ENCODE assay signal across 8 cellular contexts in the genomic region with DNA sequence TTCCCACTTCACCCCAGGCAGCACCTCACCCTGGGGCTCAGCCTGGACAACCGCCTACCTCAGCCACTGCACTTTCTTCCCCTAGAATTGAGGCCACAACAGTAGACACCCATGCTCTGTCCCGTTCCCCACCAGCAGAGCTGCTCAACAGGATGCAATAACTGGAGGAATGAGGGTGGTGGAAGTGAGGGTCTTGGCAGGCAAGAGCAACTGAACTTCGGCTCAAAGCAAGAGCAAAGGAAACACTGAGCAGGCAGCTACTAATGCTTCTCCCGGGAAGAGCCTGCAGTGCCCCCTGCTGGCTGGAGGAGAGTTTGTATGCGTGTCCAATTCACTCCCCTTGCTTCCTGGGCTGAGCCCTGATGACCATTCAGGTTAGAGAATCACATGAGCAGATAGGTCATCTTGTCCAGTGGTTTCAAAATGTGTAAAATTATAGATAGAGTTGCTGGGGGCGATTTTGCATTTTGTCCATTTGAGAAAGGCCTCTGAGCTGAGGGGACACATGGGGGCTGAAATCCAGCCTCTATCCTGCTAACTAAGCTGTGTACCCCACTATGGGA. TPM values are rescaled to one million over a fixed set of nuclear protein-coding genes. Genes with fewer than 3 reads are reported as not detected.
DNase-seq lines count a peak whose midpoint lies in the region; ATAC-seq lines count a peak whose summit lies in the region.

No MANE protein-coding gene starts in this region.

- peak; percentile 51 for ATAC-seq in GM21526 (IDR thresholded peaks at IDR 0.05; ENCODE audit: low FRiP score, unreplicated experiment)
- ATAC-seq in activated CD4-positive, CD25-positive, alpha-beta regulatory T cell treated with anti-CD3 and anti-CD28 coated beads, Interleukin-2, amount 50 U/mL, for 24 hours: peak; percentile 66 to 68
- no peak for ATAC-seq in GM18519 (IDR thresholded peaks at IDR 0.05; ENCODE audit: low FRiP score, unreplicated experiment)

- DNase-seq in AML-193 (lab: John Stamatoyannopoulos, UW): peak; percentile 75 to 79
- peak; percentile 13 for DNase-seq in NCI-H345 treated with DMSO at 0.1 percent for 48 hours (lab: John Stamatoyannopoulos, UW; ENCODE audit: unreplicated experiment)
- peak; percentile 30 for DNase-seq in dedifferentiated amniotic fluid mesenchymal stem cell (ENCODE audit: extremely low spot score)
- DNase-seq in lung microvascular endothelial cell (ENCODE audit: low read depth in 2 of 2): peak; percentile 62 to 68
- DNase-seq in stimulated activated CD8-positive, alpha-beta memory T cell treated with anti-CD3 and anti-CD28 coated beads, Interleukin-4, amount 100 ng/mL, for 1 hour (ENCODE audit: low read depth in 2 of 2, low spot score in 1 of 2): peak; percentile 17 to 29

RNA-seq across cellular contexts. Expression of a gene that starts 13.9 kb away (rescaled TPM):
- not detected in 2 replicates for total RNA-seq in lung microvascular endothelial cell

RNA-seq across cellular contexts. Expression of a gene that starts 18.6 kb away (rescaled TPM):
- under 0.01 TPM in 1 of 2 replicates, not detected in the other for total RNA-seq in lung microvascular endothelial cell

RNA-seq across cellular contexts. Expression of a gene that starts 33.2 kb away (rescaled TPM):
- total RNA-seq in lung microvascular endothelial cell: not detected in 2 replicates

Comparison
In these comparisons a context has a peak if more than half of its experiments do, and no peak if none do; other contexts are left out.
1. DNase-seq: peak in every context shown above with its lines; median percentile 77 in AML-193; 65 in lung microvascular endothelial cell; 30 in dedifferentiated amniotic fluid mesenchymal stem cell; 23 in stimulated activated CD8-positive, alpha-beta memory T cell treated with anti-CD3 and anti-CD28 coated beads, Interleukin-4, amount 100 ng/mL, for 1 hour; 13 in NCI-H345 treated with DMSO at 0.1 percent for 48 hours.